ENCODE assay signal across 2 cellular contexts in the genomic region with DNA sequence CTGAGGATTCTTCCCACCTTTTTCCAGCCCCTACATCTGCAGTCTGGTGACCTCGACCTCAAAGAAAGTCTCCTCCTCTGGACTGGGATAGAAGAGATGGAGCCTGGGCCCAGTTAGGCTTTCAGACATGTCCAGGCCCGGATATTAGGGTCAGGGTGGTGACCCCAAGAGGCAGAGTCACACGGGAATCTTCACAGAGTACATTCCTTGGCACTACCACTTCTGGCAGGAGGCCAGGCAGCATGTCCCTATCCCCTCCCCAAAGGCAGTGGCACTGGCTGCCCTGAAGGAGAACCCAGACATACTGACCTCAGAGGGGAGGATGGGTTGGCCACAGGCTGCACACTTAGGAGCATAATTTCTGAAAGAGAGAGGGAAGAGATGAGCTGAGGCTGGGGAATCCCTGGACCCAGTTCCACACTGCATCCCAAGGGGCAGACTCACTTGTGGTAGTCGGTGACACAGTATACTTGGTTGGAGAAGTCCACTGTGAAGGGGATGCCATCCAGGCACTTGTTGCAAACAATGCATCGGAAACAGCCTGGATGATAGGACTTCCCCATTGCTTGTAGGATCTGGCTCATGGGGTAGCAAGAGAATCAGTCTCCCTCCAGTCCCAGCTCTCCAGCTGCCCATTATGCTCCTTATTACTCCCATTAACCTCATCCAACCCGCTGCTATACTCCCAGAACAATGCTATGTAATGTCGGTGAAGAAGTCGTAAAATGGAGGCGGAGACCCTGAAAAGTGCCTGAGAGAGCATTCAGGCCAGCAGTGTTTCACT.
TF ChIP-seq lines count a peak whose summit lies in the region.

No MANE protein-coding gene starts in this region.

TF ChIP-seq in endothelial cell of umbilical vein, 7 proteins besides CTCF, POLR2A, EP300 and RAD21:
- TF ChIP-seq POLR2AphosphoS5 (IDR thresholded peaks at IDR 0.05; ENCODE audit: insufficient read depth, low read depth, low read length) (no peak), MYC (IDR thresholded peaks at IDR 0.05; ENCODE audit: low read depth, low read length) (no peak), EZH2 (IDR thresholded peaks at IDR 0.05; ENCODE audit: borderline replicate concordance, low read depth, low read length, severe bottlenecking) (no peak), JUN (IDR thresholded peaks at IDR 0.05; ENCODE audit: borderline replicate concordance, insufficient read depth, insufficient read length, low read depth) (no peak), GATA2 (IDR thresholded peaks at IDR 0.05; ENCODE audit: insufficient read depth, insufficient read length, low read depth, low read length) (no peak), FOS (IDR thresholded peaks at IDR 0.05; ENCODE audit: borderline replicate concordance, insufficient read depth, low read length) (no peak)
- TF ChIP-seq, protein P1, sequence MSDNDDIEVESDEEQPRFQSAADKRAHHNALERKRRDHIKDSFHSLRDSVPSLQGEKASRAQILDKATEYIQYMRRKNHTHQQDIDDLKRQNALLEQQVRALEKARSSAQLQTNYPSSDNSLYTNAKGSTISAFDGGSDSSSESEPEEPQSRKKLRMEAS (IDR thresholded peaks at IDR 0.05; ENCODE audit: insufficient read depth, insufficient read length), result no peak

TF ChIP-seq in GM12891, 5 proteins besides CTCF, POLR2A, EP300 and RAD21:
- TF ChIP-seq PAX5 (IDR thresholded peaks at IDR 0.05; ENCODE audit: insufficient read depth, low read length, severe bottlenecking) (no peak), POLR2AphosphoS5 (IDR thresholded peaks at IDR 0.05; ENCODE audit: low read depth, low read length) (no peak), SPI1 (IDR thresholded peaks at IDR 0.05; ENCODE audit: low read depth, low read length) (no peak), TAF1 (IDR thresholded peaks at IDR 0.05; ENCODE audit: low read depth, low read length) (no peak), POU2F2 (IDR thresholded peaks at IDR 0.05; ENCODE audit: low read depth, low read length) (no peak)
TF ChIP-seq in GM12891: peak in this region for 0.
